In the genomic region with DNA sequence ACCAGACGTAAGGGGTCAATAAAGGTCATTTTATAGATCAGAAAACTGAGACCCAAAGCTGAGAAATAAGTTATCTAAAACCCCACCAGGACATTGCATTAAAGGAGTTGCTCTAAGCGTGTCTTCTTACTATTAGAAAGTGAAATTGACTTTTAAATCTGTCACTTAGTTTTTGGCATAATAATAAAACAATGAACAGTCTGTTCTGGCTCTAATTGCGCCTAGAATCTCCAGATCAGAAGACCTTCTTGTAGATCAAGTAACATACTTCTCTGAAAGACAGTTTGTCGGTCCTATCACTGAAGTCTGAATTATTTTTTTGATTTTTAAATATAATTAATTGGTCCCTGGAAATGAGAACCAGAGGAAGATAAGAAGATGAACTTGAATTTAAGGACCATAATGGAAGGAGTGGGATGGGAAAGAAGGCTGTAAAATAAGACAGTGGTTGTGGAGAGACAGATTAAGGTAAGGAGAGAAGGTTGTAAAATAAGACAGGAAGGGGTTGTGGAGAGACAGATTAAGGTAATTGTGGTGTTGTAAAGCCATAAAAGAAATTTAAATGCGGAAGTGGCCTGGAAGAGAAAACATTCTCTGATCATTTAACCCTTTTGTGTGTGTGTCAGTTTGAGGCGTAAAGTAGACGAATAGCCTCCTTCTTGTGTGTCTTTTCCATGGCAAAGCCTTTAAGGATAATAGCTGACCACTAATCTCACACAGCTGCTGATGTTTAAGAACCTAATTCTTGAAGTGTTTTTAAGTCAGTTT, we compare ENCODE assay signal across 9 cellular contexts. TPM values are rescaled to one million over a fixed set of nuclear protein-coding genes. Genes with fewer than 3 reads are reported as not detected.
DNase-seq lines count a peak whose midpoint lies in the region; ATAC-seq lines count a peak whose summit lies in the region.
"Had no signal": no experiment of that assay in that cellular context is flagged by ENCODE, and none has a peak within 500 bp of the region (broad histone marks: within the 10 kb centered on the region; RNA-seq: fewer than 3 reads in every experiment).

No MANE protein-coding gene starts in this region.

- peak overlapping the region; percentile 79 to 89 (median 79) for H3K27ac Mint-ChIP-seq in CD4-positive, CD25-positive, alpha-beta regulatory T cell
- H3K27ac Mint-ChIP-seq in activated naive CD4-positive, alpha-beta T cell treated with anti-CD3 and anti-CD28 coated beads, Interleukin-2, amount 50 U/mL, for 72 hours = peak overlapping the region; percentile 59 to 90

- no peak overlapping the region for H2BK5ac ChIP-seq in mesenchymal stem cell (ENCODE audit: low read depth, low read length, poor library complexity, severe bottlenecking)

- no peak overlapping the region for H4K91ac ChIP-seq in mesenchymal stem cell (ENCODE audit: low read length)

- peak overlapping the region; percentile 71 for H3K9ac ChIP-seq in mesenchymal stem cell (ENCODE audit: low read length)

- H4K8ac ChIP-seq in mesenchymal stem cell (ENCODE audit: low read length) = no peak overlapping the region

- H2BK120ac ChIP-seq in mesenchymal stem cell (ENCODE audit: low read depth, low read length) = no peak overlapping the region

- H2BK15ac ChIP-seq in mesenchymal stem cell (ENCODE audit: low read depth, poor library complexity, severe bottlenecking) = no peak overlapping the region

- no peaks in the 10 kb centered on the region for H3K9me3 Mint-ChIP-seq in CD4-positive, CD25-positive, alpha-beta regulatory T cell
- peaks cover 0 to 5% of the 10 kb centered on the region in 2 donors for H3K9me3 Mint-ChIP-seq in activated naive CD4-positive, alpha-beta T cell treated with anti-CD3 and anti-CD28 coated beads, Interleukin-2, amount 50 U/mL, for 72 hours

- H3K27me3 Mint-ChIP-seq in CD4-positive, CD25-positive, alpha-beta regulatory T cell = no peaks in the 10 kb centered on the region

- H3K4me2 ChIP-seq in mesenchymal stem cell (ENCODE audit: low read length, poor library complexity, severe bottlenecking) = no peak overlapping the region

- peaks cover under 1% of the 10 kb centered on the region for H3K36me3 Mint-ChIP-seq in CD4-positive, CD25-positive, alpha-beta regulatory T cell
- peaks cover 0 to 16% of the 10 kb centered on the region in 2 donors for H3K36me3 Mint-ChIP-seq in activated naive CD4-positive, alpha-beta T cell treated with anti-CD3 and anti-CD28 coated beads, Interleukin-2, amount 50 U/mL, for 72 hours

- H3K23ac ChIP-seq in mesenchymal stem cell (ENCODE audit: low read length in 2 of 2) = no peak overlapping the region

- H2AK5ac ChIP-seq in mesenchymal stem cell (ENCODE audit: low read length, severe bottlenecking) = no peak overlapping the region

- peaks cover 56 to 93% (median 86%) of the 10 kb centered on the region in 4 donors for H3K4me1 Mint-ChIP-seq in CD4-positive, CD25-positive, alpha-beta regulatory T cell

- peak overlapping the region; percentile 94 for H3K4me3 ChIP-seq in CD4-positive, CD25-positive, alpha-beta regulatory T cell (ENCODE audit: low read depth, low read length)
- peak overlapping the region in 1 of 2 experiments; percentile 67 for H3K4me3 ChIP-seq in mesenchymal stem cell (ENCODE audit: insufficient read depth in 1 of 2, low read depth in 1 of 2, low read length in 2 of 2)

- peaks cover 2% of the 10 kb centered on the region for H3K36me3 ChIP-seq in CD4-positive, CD25-positive, alpha-beta regulatory T cell (ENCODE audit: control insufficient read depth, insufficient read depth, low read length)
- peaks cover 0 to under 1% of the 10 kb centered on the region in 2 experiments for H3K36me3 ChIP-seq in mesenchymal stem cell (ENCODE audit: control insufficient read depth in 1 of 2, insufficient read depth in 2 of 2, low read depth in 1 of 2, low read length in 2 of 2)

- H3K14ac ChIP-seq in mesenchymal stem cell (ENCODE audit: low read length in 2 of 2) = no peak overlapping the region

- peaks cover 2% of the 10 kb centered on the region for H3K79me1 ChIP-seq in mesenchymal stem cell (replicated peaks; ENCODE audit: low read length, poor library complexity, severe bottlenecking)

- H2BK12ac ChIP-seq in mesenchymal stem cell (ENCODE audit: low read length in 2 of 2) = no peak overlapping the region

- H3K4me1 ChIP-seq in CD4-positive, CD25-positive, alpha-beta regulatory T cell (ENCODE audit: control insufficient read depth, insufficient read depth, low read length, poor library complexity, severe bottlenecking) = peaks cover 65% of the 10 kb centered on the region
- peaks cover 10% of the 10 kb centered on the region for H3K4me1 ChIP-seq in mesenchymal stem cell (ENCODE audit: control insufficient read depth, insufficient read depth, low read depth, low read length)

- no peaks in the 10 kb centered on the region for H3K27me3 ChIP-seq in CD4-positive, CD25-positive, alpha-beta regulatory T cell (ENCODE audit: control insufficient read depth, insufficient read depth, low read length)
- H3K27me3 ChIP-seq in mesenchymal stem cell (ENCODE audit: control insufficient read depth in 1 of 2, insufficient read depth in 1 of 2, low read length in 2 of 2) = no peaks in the 10 kb centered on the region

- no peak overlapping the region for H3K4ac ChIP-seq in mesenchymal stem cell (ENCODE audit: low read depth in 1 of 2, low read length in 2 of 2)

- WGBS in mesenchymal stem cell = 25% methylated on average over 4 of the region's 7 CpGs

- peak overlapping the region; percentile 70 to 88 (median 82) for H3K4me3 Mint-ChIP-seq in CD4-positive, CD25-positive, alpha-beta regulatory T cell

- ATAC-seq in CD4-positive, CD25-positive, alpha-beta regulatory T cell (ENCODE audit: low read depth in 2 of 2) = peak; percentile 47 to 67
- ATAC-seq in activated naive CD4-positive, alpha-beta T cell treated with anti-CD3 and anti-CD28 coated beads, Interleukin-2, amount 50 U/mL, for 72 hours = peak; percentile 10 to 11
- no peak for ATAC-seq in HG02973 (IDR thresholded peaks at IDR 0.05; ENCODE audit: unreplicated experiment)

- H3K18ac ChIP-seq in mesenchymal stem cell (ENCODE audit: low read depth in 1 of 2, low read length in 2 of 2) = no peak overlapping the region

- H3K27ac ChIP-seq in CD4-positive, CD25-positive, alpha-beta regulatory T cell (ENCODE audit: insufficient read depth, low read length, poor library complexity, severe bottlenecking) = peak overlapping the region; percentile 81
- H3K27ac ChIP-seq in mesenchymal stem cell (ENCODE audit: low read length, poor library complexity, severe bottlenecking) (no peak overlapping the region), substantia nigra (ENCODE audit: low read depth, low read length, poor library complexity, severe bottlenecking) (no peak overlapping the region)

- no peaks in the 10 kb centered on the region for H3K9me3 ChIP-seq in CD4-positive, CD25-positive, alpha-beta regulatory T cell (ENCODE audit: control insufficient read depth in 2 of 2, low read length in 2 of 2)
- H3K9me3 ChIP-seq in mesenchymal stem cell (ENCODE audit: control insufficient read depth, low read length) = no peaks in the 10 kb centered on the region

- no peak overlapping the region for H2AFZ ChIP-seq in mesenchymal stem cell (ENCODE audit: low read depth, low read length)

- peak in 2 of 3 donors; percentile 58 to 75 for DNase-seq in CD4-positive, CD25-positive, alpha-beta regulatory T cell
- DNase-seq in LHCN-M2 (ENCODE audit: low read depth) (peak; percentile 74), mesenchymal stem cell (no peak), substantia nigra (lab: John Stamatoyannopoulos, UW) (no peak), activated gamma-delta T cell (lab: John Stamatoyannopoulos, UW) (no peak), NCI-H2081 treated with DMSO at 0.1 percent for 48 hours (lab: John Stamatoyannopoulos, UW) (no peak)
- DNase-seq in activated naive CD4-positive, alpha-beta T cell treated with anti-CD3 and anti-CD28 coated beads, Interleukin-2, amount 50 U/mL, for 72 hours (ENCODE audit: low spot score in 2 of 2) = no peak
- DNase-seq: SHP77 had no signal

RNA-seq across cellular contexts. Expression of gene TOP1, which starts 20.0 kb away (rescaled TPM):
- 50.0 TPM for total RNA-seq in CD4-positive, CD25-positive, alpha-beta regulatory T cell
- polyA plus RNA-seq in CD4-positive, CD25-positive, alpha-beta regulatory T cell = 10 to 100 TPM in 1 of 4 donors, 1 to 10 TPM in 3; 9.2 to 11.4 (median 9.6) TPM
- 29.7 and 37.4 TPM in 2 replicates for total RNA-seq in LHCN-M2 (2014; rRNA removed)
- polyA plus RNA-seq in LHCN-M2 (2012) = 27.1 TPM
- 10 to 100 TPM; 62.4 to 98.9 TPM for total RNA-seq in activated naive CD4-positive, alpha-beta T cell treated with anti-CD3 and anti-CD28 coated beads, Interleukin-2, amount 50 U/mL, for 72 hours
- 68.4 TPM for polyA plus RNA-seq in mesenchymal stem cell (2013, experiment 1 of 2)
- polyA plus RNA-seq in mesenchymal stem cell (2013, experiment 2 of 2) = 65.1 TPM

Comparison
In these comparisons a context has a peak if more than half of its experiments do, and no peak if none do; other contexts are left out.
1. DNase-seq: peak in CD4-positive, CD25-positive, alpha-beta regulatory T cell (2 of 3) and LHCN-M2 (single experiment); none in activated naive CD4-positive, alpha-beta T cell treated with anti-CD3 and anti-CD28 coated beads, Interleukin-2, amount 50 U/mL, for 72 hours (0 of 2), mesenchymal stem cell (single experiment), substantia nigra (0 of 49), activated gamma-delta T cell (single experiment) and NCI-H2081 treated with DMSO at 0.1 percent for 48 hours (single experiment).